ENCODE assay signal across 9 cellular contexts in genomic region chr2:239326831-239327535, GRCh38.
DNase-seq lines count a peak whose midpoint lies in the region; ATAC-seq and TF ChIP-seq lines count a peak whose summit lies in the region.
"Had no signal": no experiment of that assay in that cellular context is flagged by ENCODE, and none has a peak within 500 bp of the region (broad histone marks: within the 10 kb centered on the region; RNA-seq: fewer than 3 reads in every experiment).

No MANE protein-coding gene starts in this region.

- H3K27me3 ChIP-seq in GM06990 (replicated peaks; ENCODE audit: control insufficient read depth, insufficient read depth, low read length) (no peaks in the 10 kb centered on the region), fibroblast of lung (ENCODE audit: control insufficient read depth, insufficient read depth, low read length) (no peaks in the 10 kb centered on the region)

- no peaks in the 10 kb centered on the region for H4K20me1 ChIP-seq in fibroblast of lung (ENCODE audit: control insufficient read depth, extremely low read depth, insufficient read depth, low read length)

- DNase-seq in GM06990 (ENCODE audit: extremely low read depth, insufficient read length) (peak; percentile 75), fibroblast of lung (ENCODE audit: low read depth in 2 of 2) (peak; percentile 45 to 55), mucosa of gallbladder (ENCODE audit: low spot score) (no peak), HuH-7 (ENCODE audit: low spot score) (no peak), NCI-H446 treated with DMSO at 0.1 percent for 48 hours (lab: John Stamatoyannopoulos, UW) (no peak)
- peak; percentile 44 to 50 for DNase-seq in activated CD8-positive, alpha-beta memory T cell treated with anti-CD3 and anti-CD28 coated beads for 1 hour (ENCODE audit: extremely low read depth in 1 of 2, low read depth in 1 of 2)
- DNase-seq in stimulated activated CD4-positive, alpha-beta T cell treated with anti-CD3 and anti-CD28 coated beads, Interleukin-4, amount 100 ng/mL, for 24 hours = peak; percentile 79

- H3K9ac ChIP-seq in fibroblast of lung (ENCODE audit: insufficient read depth, low read length) = no peak overlapping the region

- no peak overlapping the region for H2AFZ ChIP-seq in fibroblast of lung (ENCODE audit: low read length)

- H3K36me3 ChIP-seq in GM06990 (ENCODE audit: control insufficient read depth, insufficient read depth, low read length) = no peaks in the 10 kb centered on the region
- H3K36me3 ChIP-seq in fibroblast of lung (ENCODE audit: control insufficient read depth, insufficient read depth, low read length) = no peaks in the 10 kb centered on the region

- no peaks in the 10 kb centered on the region for H3K9me3 ChIP-seq in fibroblast of lung (ENCODE audit: control insufficient read depth, insufficient read depth, low read depth, low read length)

- H3K4me1 ChIP-seq in fibroblast of lung (ENCODE audit: control insufficient read depth, extremely low read depth, insufficient read depth, low read length) = peaks cover 10% of the 10 kb centered on the region

- H3K4me2 ChIP-seq in fibroblast of lung (ENCODE audit: extremely low read depth, insufficient read depth, low read length) = no peak overlapping the region

- H3K4me3 ChIP-seq in GM06990 (replicated peaks; ENCODE audit: low read depth, low read length) (no peak overlapping the region), fibroblast of lung (replicated peaks in 1 of 4; ENCODE audit: control extremely low read depth in 1 of 4, insufficient read depth in 1 of 4, low read depth in 3 of 4, low read length in 4 of 4) (no peak overlapping the region)

- ATAC-seq in HG03196 (IDR thresholded peaks at IDR 0.05; ENCODE audit: unreplicated experiment) = peak; percentile 77

- no peaks in the 10 kb centered on the region for H3K79me2 ChIP-seq in fibroblast of lung (ENCODE audit: control insufficient read depth, insufficient read depth, low read length)

- TF ChIP-seq CTCF in GM06990 (IDR thresholded peaks at IDR 0.05; ENCODE audit: insufficient read depth, low read length, poor library complexity, severe bottlenecking) (no peak), fibroblast of lung (conservative IDR thresholded peaks at IDR 0.05 in 1 of 2, IDR thresholded peaks at IDR 0.05 in 1 of 2; ENCODE audit: low read depth in 1 of 2, low read length in 2 of 2) (no peak)

- H3K27ac ChIP-seq in fibroblast of lung (ENCODE audit: insufficient read depth, low read length) = no peak overlapping the region
- H3K27ac ChIP-seq: epithelial cell of prostate had no signal

Comparison
In these comparisons a context has a peak if more than half of its experiments do, and no peak if none do; other contexts are left out.
1. DNase-seq: peak in GM06990 (single experiment), activated CD8-positive, alpha-beta memory T cell treated with anti-CD3 and anti-CD28 coated beads for 1 hour (2 of 2), fibroblast of lung (2 of 2) and stimulated activated CD4-positive, alpha-beta T cell treated with anti-CD3 and anti-CD28 coated beads, Interleukin-4, amount 100 ng/mL, for 24 hours (single experiment); none in mucosa of gallbladder (single experiment), HuH-7 (single experiment) and NCI-H446 treated with DMSO at 0.1 percent for 48 hours (single experiment).